19 cellular contexts compared by ENCODE assay signal in the genomic region with DNA sequence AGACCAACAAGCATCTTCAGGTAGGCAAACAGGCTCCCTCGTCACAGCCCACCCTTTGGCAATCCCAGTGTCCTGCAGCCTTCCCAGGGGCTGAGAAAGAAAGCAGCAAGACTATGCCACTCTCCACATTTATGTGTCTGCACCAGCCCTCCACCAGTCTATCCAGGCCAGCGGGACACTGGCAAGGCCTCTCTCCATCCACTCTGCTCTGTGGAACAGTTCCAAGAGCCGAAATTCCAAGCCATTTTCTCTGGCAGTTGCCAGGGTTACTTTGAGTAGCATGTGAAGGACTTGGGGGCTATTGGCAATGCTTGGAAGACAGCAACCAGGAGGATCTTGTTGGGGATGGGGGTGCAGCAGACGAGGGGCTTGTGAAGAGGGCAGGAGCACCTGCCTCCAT. TPM values are rescaled to one million over a fixed set of nuclear protein-coding genes. Genes with fewer than 3 reads are reported as not detected.
DNase-seq lines count a peak whose midpoint lies in the region; ATAC-seq and TF ChIP-seq lines count a peak whose summit lies in the region.
"Had no signal": no experiment of that assay in that cellular context is flagged by ENCODE, and none has a peak within 500 bp of the region (broad histone marks: within the 10 kb centered on the region; RNA-seq: fewer than 3 reads in every experiment).

No MANE protein-coding gene starts in this region.

- no peaks in the 10 kb centered on the region for H3K27me3 ChIP-seq in prostate gland (replicated peaks; ENCODE audit: insufficient read depth)
- no peaks in the 10 kb centered on the region for H3K27me3 ChIP-seq in tibial artery
- no peaks in the 10 kb centered on the region for H3K27me3 ChIP-seq in right lobe of liver

- H3K36me3 ChIP-seq in prostate gland (no peaks in the 10 kb centered on the region), tibial artery (no peaks in the 10 kb centered on the region), right lobe of liver (no peaks in the 10 kb centered on the region)
- H3K36me3 ChIP-seq: BLaER1 treated with 17β-estradiol and CSF1 and Interleukin-3, amounts not matched to agents 10 nM and 100 nM had no signal

- peak overlapping the region; percentile 41 for H3K27ac Mint-ChIP-seq in activated CD4-positive, alpha-beta T cell treated with anti-CD3 and anti-CD28 coated beads, Interleukin-2, amount 10 ng/mL, durations not matched to agents 7 days and 5 days
- H3K27ac Mint-ChIP-seq in activated CD4-positive, alpha-beta T cell treated with anti-CD3 and anti-CD28 coated beads for 36 hours = no peak overlapping the region
- H3K27ac Mint-ChIP-seq in mesothelial cell of epicardium = no peak overlapping the region

- H3K9me3 Mint-ChIP-seq in activated CD4-positive, alpha-beta T cell treated with anti-CD3 and anti-CD28 coated beads, Interleukin-2, amount 10 ng/mL, durations not matched to agents 7 days and 5 days = no peaks in the 10 kb centered on the region
- H3K9me3 Mint-ChIP-seq in activated CD4-positive, alpha-beta T cell treated with anti-CD3 and anti-CD28 coated beads for 36 hours (ENCODE audit: low read depth) = no peaks in the 10 kb centered on the region
- H3K9me3 Mint-ChIP-seq in mesothelial cell of epicardium = peaks cover 7% of the 10 kb centered on the region

- ATAC-seq in activated CD4-positive, alpha-beta T cell treated with anti-CD3 and anti-CD28 coated beads for 36 hours = no peak
- no peak for ATAC-seq in right lobe of liver
- ATAC-seq: Panc1, Right ventricle myocardium inferior had no signal

- CTCF ChIA-PET in activated CD4-positive, alpha-beta T cell treated with anti-CD3 and anti-CD28 coated beads, Interleukin-2, amount 10 ng/mL, durations not matched to agents 7 days and 5 days (lab: Charles Lee) = interaction anchor here (1.0 to 1.5 kb wide), 3 partner anchors 9 to 64 kb away, joined by 3 read pairs; no protein-coding TSS in a partner anchor
- CTCF ChIA-PET in activated CD4-positive, alpha-beta T cell treated with anti-CD3 and anti-CD28 coated beads for 36 hours (lab: Charles Lee) = interaction anchor here (0.8 kb wide), 1 partner anchor 54 kb away, joined by 4 read pairs; the partner anchor contains the start of gene NCBP2L

- 91% methylated on average over 4 of the region's 4 CpGs for WGBS in prostate gland
- WGBS in right lobe of liver (ENCODE audit: insufficient coverage, low coverage, low lambda C conversion rate, missing lambda C conversion rate) = 32% methylated on average over 4 of the region's 4 CpGs

- H3K4me3 Mint-ChIP-seq in activated CD4-positive, alpha-beta T cell treated with anti-CD3 and anti-CD28 coated beads, Interleukin-2, amount 10 ng/mL, durations not matched to agents 7 days and 5 days = no peak overlapping the region
- no peak overlapping the region for H3K4me3 Mint-ChIP-seq in activated CD4-positive, alpha-beta T cell treated with anti-CD3 and anti-CD28 coated beads for 36 hours
- H3K4me3 Mint-ChIP-seq in mesothelial cell of epicardium = no peak overlapping the region

- H3K9me3 ChIP-seq in prostate gland (no peaks in the 10 kb centered on the region), tibial artery (no peaks in the 10 kb centered on the region), right lobe of liver (no peaks in the 10 kb centered on the region)
- H3K9me3 ChIP-seq: BLaER1 treated with 17β-estradiol and CSF1 and Interleukin-3, amounts not matched to agents 10 nM and 100 nM had no signal

- H3K4me1 ChIP-seq in prostate gland (replicated peaks) (no peaks in the 10 kb centered on the region), tibial artery (peaks cover 0 to 94% (median 29%) of the 10 kb centered on the region in 4 donors), right lobe of liver (peaks cover 0 to 33% (median 8%) of the 10 kb centered on the region in 4 donors)

- H3K27me3 Mint-ChIP-seq in activated CD4-positive, alpha-beta T cell treated with anti-CD3 and anti-CD28 coated beads, Interleukin-2, amount 10 ng/mL, durations not matched to agents 7 days and 5 days = no peaks in the 10 kb centered on the region
- H3K27me3 Mint-ChIP-seq in activated CD4-positive, alpha-beta T cell treated with anti-CD3 and anti-CD28 coated beads for 36 hours = no peaks in the 10 kb centered on the region
- peaks cover 1% of the 10 kb centered on the region for H3K27me3 Mint-ChIP-seq in mesothelial cell of epicardium (ENCODE audit: low read depth)

- intact Hi-C loops in activated CD4-positive, alpha-beta T cell treated with anti-CD3 and anti-CD28 coated beads for 36 hours (cut with DNase I, micrococcal nuclease) = no loop called here
- intact Hi-C loops in prostate gland (cut with DNase I) = no loop called here
- intact Hi-C loops in tibial artery (cut with DNase I; ENCODE audit: low total_unique reads) = no loop called here
- intact Hi-C loops in right lobe of liver (cut with DNase I) = no loop called here

- peak overlapping the region; percentile 26 for H3K27ac ChIP-seq in caudate nucleus (ENCODE audit: low read depth, low read length)
- peak overlapping the region; percentile 80 to 98 for H3K27ac ChIP-seq in prostate gland
- H3K27ac ChIP-seq in tibial artery = peak overlapping the region; percentile 17 to 60
- H3K27ac ChIP-seq in right lobe of liver = no peak overlapping the region
- H3K27ac ChIP-seq: BLaER1 treated with 17β-estradiol and CSF1 and Interleukin-3, amounts not matched to agents 10 nM and 100 nM had no signal

- H3K4me3 ChIP-seq in prostate gland (no peak overlapping the region), tibial artery (no peak overlapping the region), right lobe of liver (no peak overlapping the region)
- H3K4me3 ChIP-seq: BLaER1 treated with 17β-estradiol and CSF1 and Interleukin-3, amounts not matched to agents 10 nM and 100 nM had no signal

- POLR2A ChIA-PET in activated CD4-positive, alpha-beta T cell treated with anti-CD3 and anti-CD28 coated beads, Interleukin-2, amount 10 ng/mL, durations not matched to agents 7 days and 5 days (lab: Charles Lee) = no interaction called here
- POLR2A ChIA-PET in activated CD4-positive, alpha-beta T cell treated with anti-CD3 and anti-CD28 coated beads for 36 hours (lab: Charles Lee) = no interaction called here

- DNase-seq in activated CD4-positive, alpha-beta T cell treated with anti-CD3 and anti-CD28 coated beads, Interleukin-2, amount 10 ng/mL, durations not matched to agents 7 days and 5 days = no peak
- no peak for DNase-seq in activated CD4-positive, alpha-beta T cell treated with anti-CD3 and anti-CD28 coated beads for 36 hours
- DNase-seq in caudate nucleus (lab: John Stamatoyannopoulos, UW) (peak in 2 of 61 donors; percentile 1 to 59), prostate gland (ENCODE audit: low spot score) (no peak), tibial artery (no peak), mesothelial cell of epicardium (ENCODE audit: low spot score in 2 of 2, unreplicated experiment in 2 of 2) (no peak), kidney glomerular epithelial cell (lab: John Stamatoyannopoulos, UW) (no peak), right lobe of liver (no peak)
- DNase-seq: 8988T, COR-L47, DMS53, HCEC 1CT, NCI-H1694, NCI-H2171, NCI-H510A, NCI-H82 had no signal

- TF ChIP-seq CTCF in prostate gland (IDR thresholded peaks at IDR 0.05) = no peak
- no peak for TF ChIP-seq CTCF in tibial artery (IDR thresholded peaks at IDR 0.05)
- TF ChIP-seq CTCF in mesothelial cell of epicardium (IDR thresholded peaks at IDR 0.05; ENCODE audit: unreplicated experiment) = no peak
- no peak for TF ChIP-seq CTCF in right lobe of liver (IDR thresholded peaks at IDR 0.05)

- no peaks in the 10 kb centered on the region for H3K4me1 Mint-ChIP-seq in activated CD4-positive, alpha-beta T cell treated with anti-CD3 and anti-CD28 coated beads, Interleukin-2, amount 10 ng/mL, durations not matched to agents 7 days and 5 days
- H3K4me1 Mint-ChIP-seq in activated CD4-positive, alpha-beta T cell treated with anti-CD3 and anti-CD28 coated beads for 36 hours = peaks cover 5% of the 10 kb centered on the region
- H3K4me1 Mint-ChIP-seq in mesothelial cell of epicardium = peaks cover 13% of the 10 kb centered on the region

- no peak for TF ChIP-seq POLR2A in prostate gland (IDR thresholded peaks at IDR 0.05)
- TF ChIP-seq POLR2A in right lobe of liver (IDR thresholded peaks at IDR 0.05) = no peak

- no peaks in the 10 kb centered on the region for H3K36me3 Mint-ChIP-seq in activated CD4-positive, alpha-beta T cell treated with anti-CD3 and anti-CD28 coated beads, Interleukin-2, amount 10 ng/mL, durations not matched to agents 7 days and 5 days (ENCODE audit: low read depth)
- H3K36me3 Mint-ChIP-seq in activated CD4-positive, alpha-beta T cell treated with anti-CD3 and anti-CD28 coated beads for 36 hours (ENCODE audit: low read depth) = no peaks in the 10 kb centered on the region
- H3K36me3 Mint-ChIP-seq in mesothelial cell of epicardium = no peaks in the 10 kb centered on the region

RNA-seq across cellular contexts. Expression of gene TSC22D3, which starts 52.1 kb away (rescaled TPM):
- total RNA-seq in activated CD4-positive, alpha-beta T cell treated with anti-CD3 and anti-CD28 coated beads, Interleukin-2, amount 10 ng/mL, durations not matched to agents 7 days and 5 days = 10 to 100 TPM; 36.5 to 41.9 TPM
- 10 to 100 TPM; 23.3 to 25.9 TPM for total RNA-seq in activated CD4-positive, alpha-beta T cell treated with anti-CD3 and anti-CD28 coated beads for 36 hours
- 1,000 to 10,000 TPM in 1 of 2 donors, 100 to 1,000 TPM in 1; 480 to 1,164 TPM for total RNA-seq in prostate gland
- 32.1 to 37.0 TPM (median 34.4 TPM) in 3 replicates for total RNA-seq in mesothelial cell of epicardium
- total RNA-seq in right lobe of liver = 100 to 1,000 TPM in 2 of 6 experiments, 10 to 100 TPM in 3, 1 to 10 TPM in 1; 7.4 to 118 (median 60.3) TPM

RNA-seq across cellular contexts. Expression of gene NCBP2L, which starts 54.0 kb away (rescaled TPM):
- not detected for total RNA-seq in activated CD4-positive, alpha-beta T cell treated with anti-CD3 and anti-CD28 coated beads, Interleukin-2, amount 10 ng/mL, durations not matched to agents 7 days and 5 days
- not detected for total RNA-seq in activated CD4-positive, alpha-beta T cell treated with anti-CD3 and anti-CD28 coated beads for 36 hours
- total RNA-seq in prostate gland (1 to 10 TPM in 1 of 2 donors, not detected in 1; 1.2 TPM), mesothelial cell of epicardium (not detected in 3 replicates), right lobe of liver (not detected)
- total RNA-seq: Right ventricle myocardium inferior had no signal

Comparison
In these comparisons a context has a peak if more than half of its experiments do, and no peak if none do; other contexts are left out.
1. H3K27ac ChIP-seq: peak in caudate nucleus (single experiment), prostate gland (2 of 2) and tibial artery (2 of 2); none in right lobe of liver (0 of 3).
2. RNA of gene TSC22D3, which starts 52.1 kb away (total RNA-seq): 480 to 1,164 TPM in prostate gland; 7.4 to 118 TPM in right lobe of liver, 36.5 to 41.9 TPM in activated CD4-positive, alpha-beta T cell treated with anti-CD3 and anti-CD28 coated beads, Interleukin-2, amount 10 ng/mL, durations not matched to agents 7 days and 5 days, 32.1 to 37.0 TPM in mesothelial cell of epicardium and 23.3 to 25.9 TPM in activated CD4-positive, alpha-beta T cell treated with anti-CD3 and anti-CD28 coated beads for 36 hours; every median in the first group is over 4 times any median in the second.